In the genomic region with DNA sequence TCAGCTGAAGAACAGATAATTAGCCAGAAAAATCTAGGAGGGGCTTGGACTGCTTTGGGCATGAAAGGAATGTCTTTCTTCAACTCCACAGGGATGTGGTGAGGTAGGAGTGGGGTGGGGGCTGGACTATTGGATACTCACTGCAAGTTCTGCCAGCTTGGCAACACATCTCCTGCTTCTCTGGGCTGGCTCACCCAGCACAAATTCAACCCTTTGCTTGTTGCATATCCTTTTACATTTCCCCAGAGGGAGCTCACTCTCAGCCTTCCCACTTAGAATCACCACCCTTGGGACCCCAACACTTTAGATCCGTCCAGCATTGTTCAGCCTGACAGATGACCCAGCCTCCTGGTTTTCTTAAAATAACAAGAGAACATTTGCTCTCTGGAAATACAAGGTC, we compare ENCODE assay signal across 22 cellular contexts.
DNase-seq lines count a peak whose midpoint lies in the region; ATAC-seq and TF ChIP-seq lines count a peak whose summit lies in the region.
"Had no signal": no experiment of that assay in that cellular context is flagged by ENCODE, and none has a peak within 500 bp of the region (broad histone marks: within the 10 kb centered on the region; RNA-seq: fewer than 3 reads in every experiment).

No MANE protein-coding gene starts in this region.

- H3K4me3 ChIP-seq in fibroblast of the aortic adventitia (ENCODE audit: low read depth, low read length) (no peak overlapping the region), aorta (ENCODE audit: low read length in 2 of 2) (no peak overlapping the region)
- H3K4me3 ChIP-seq: ascending aorta, coronary artery, HAP-1 had no signal

- no peaks in the 10 kb centered on the region for H3K36me3 ChIP-seq in aorta (ENCODE audit: control insufficient read depth in 1 of 2, insufficient read depth in 2 of 2, low read length in 1 of 2)
- H3K36me3 ChIP-seq: ascending aorta, HAP-1 had no signal

- peak; percentile 18 for TF ChIP-seq CTCF in fibroblast of the aortic adventitia (IDR thresholded peaks at IDR 0.05; ENCODE audit: insufficient read depth, low read length)

- intact Hi-C loops in Right ventricle myocardium superior (cut with DNase I) (no loop called here), cardiac septum (cut with DNase I) (loop anchor here (5.0 kb wide), 4 partner anchors 67 to 302 kb away; no protein-coding TSS in a partner anchor), aorta (cut with DNase I) (no loop called here)

- H3K4me1 ChIP-seq in aorta (ENCODE audit: control insufficient read depth in 1 of 2, insufficient read depth in 2 of 2, low read length in 2 of 2): no peaks in the 10 kb centered on the region
- H3K4me1 ChIP-seq: HAP-1 had no signal

- H3K27ac ChIP-seq in aorta (ENCODE audit: low read depth in 1 of 2, low read length in 2 of 2): no peak overlapping the region
- H3K27ac ChIP-seq: ascending aorta, coronary artery had no signal

- DNase-seq in Right ventricle myocardium superior (peak; percentile 34), cardiac septum (ENCODE audit: low spot score) (no peak), fibroblast of the aortic adventitia (ENCODE audit: low read depth) (peak; percentile 83), myocyte (ENCODE audit: low read depth) (peak; percentile 26), aorta (no peak), cortex of kidney (lab: John Stamatoyannopoulos, UW) (no peak), NCI-H526 (lab: John Stamatoyannopoulos, UW) (no peak)
- DNase-seq: activated CD4-positive, alpha-beta memory T cell treated with anti-CD3 and anti-CD28 coated beads, Interleukin-2, amount 10 ng/mL, durations not matched to agents 7 days and 5 days; activated CD4-positive, CD25-positive, alpha-beta regulatory T cell; activated naive CD4-positive, alpha-beta T cell treated with Interleukin-2 at 50 U/mL for 16 hours; hypothalamus; kidney; mesendoderm; natural killer cell; NCI-H1048; NCI-H2029 treated with DMSO at 0.1 percent for 48 hours; stimulated activated CD4-positive, alpha-beta T cell treated with anti-CD3 and anti-CD28 coated beads, Interleukin-4, amount 100 ng/mL, for 24 hours; T-helper 2 cell had no signal

- WGBS in aorta, 2 donors: 3 to 9% methylated on average over 1 of the region's 1 CpG

- H3K9me3 ChIP-seq in aorta (ENCODE audit: control insufficient read depth, low read length): no peaks in the 10 kb centered on the region
- H3K9me3 ChIP-seq: ascending aorta, HAP-1 had no signal

- ATAC-seq in Right ventricle myocardium superior (ENCODE audit: poor library complexity): peak; percentile 43
- ATAC-seq in aorta (ENCODE audit: low FRiP score): peak; percentile 57
- ATAC-seq in GM18873 (IDR thresholded peaks at IDR 0.05; ENCODE audit: low FRiP score, unreplicated experiment): no peak
- ATAC-seq: natural killer cell had no signal

- no peaks in the 10 kb centered on the region for H3K27me3 ChIP-seq in aorta (ENCODE audit: control insufficient read depth in 1 of 2, insufficient read depth in 2 of 2, low read length in 1 of 2)
- H3K27me3 ChIP-seq: ascending aorta had no signal

Comparison
In these comparisons a context has a peak if more than half of its experiments do, and no peak if none do; other contexts are left out.
1. DNase-seq: peak in Right ventricle myocardium superior (single experiment), fibroblast of the aortic adventitia (single experiment) and myocyte (single experiment); none in cardiac septum (single experiment), aorta (0 of 2), cortex of kidney (single experiment) and NCI-H526 (0 of 2).